Comparison of ENCODE assay signal across 8 cellular contexts in genomic region chr3:75435779-75436376, GRCh38.
DNase-seq lines count a peak whose midpoint lies in the region; ATAC-seq and TF ChIP-seq lines count a peak whose summit lies in the region.
"Not testable (repeated sequence)": the region's sequence is repeated elsewhere in the genome, so short reads cannot be mapped to it uniquely, and the experiment has no call there.

No MANE protein-coding gene starts in this region.

- peaks cover 39% of the 10 kb centered on the region for H3K4me1 Mint-ChIP-seq in HFFc6 (ENCODE audit: low read depth)
- peaks cover 16% of the 10 kb centered on the region for H3K4me1 Mint-ChIP-seq in T-helper 1 cell treated with Interleukin-12 subunit alpha and Interleukin-12 subunit beta and Interleukin-4 antibody, amounts not matched to agents 30 μg/mL and 1 μg/mL, for 36 hours (ENCODE audit: low read depth)
- H3K4me1 Mint-ChIP-seq in natural killer cell treated with Interleukin-12 subunit alpha and Interleukin-12 subunit beta and Interleukin-15 and Interleukin-18, amount 100 ng/mL, for 72 hours (ENCODE audit: low read depth in 2 of 2): peaks cover 15% of the 10 kb centered on the region in 2 donors

- H3K36me3 ChIP-seq in thymus (ENCODE audit: control insufficient read depth, insufficient read depth): not testable (repeated sequence)

- H3K27ac Mint-ChIP-seq in HFFc6: peak overlapping the region; percentile 99; the same call in 1 of the 2 replicates
- peak overlapping the region; percentile 76 for H3K27ac Mint-ChIP-seq in T-helper 1 cell treated with Interleukin-12 subunit alpha and Interleukin-12 subunit beta and Interleukin-4 antibody, amounts not matched to agents 30 μg/mL and 1 μg/mL, for 36 hours
- H3K27ac Mint-ChIP-seq in natural killer cell treated with Interleukin-12 subunit alpha and Interleukin-12 subunit beta and Interleukin-15 and Interleukin-18, amount 100 ng/mL, for 72 hours: not testable (repeated sequence)

- peak overlapping the region; percentile 93 for H3K4me3 Mint-ChIP-seq in HFFc6
- peak overlapping the region; percentile 99 for H3K4me3 Mint-ChIP-seq in T-helper 1 cell treated with Interleukin-12 subunit alpha and Interleukin-12 subunit beta and Interleukin-4 antibody, amounts not matched to agents 30 μg/mL and 1 μg/mL, for 36 hours
- peak overlapping the region; percentile 89 for H3K4me3 Mint-ChIP-seq in natural killer cell treated with Interleukin-12 subunit alpha and Interleukin-12 subunit beta and Interleukin-15 and Interleukin-18, amount 100 ng/mL, for 72 hours

- TF ChIP-seq CTCF in HFFc6 (IDR thresholded peaks at IDR 0.05): not testable (repeated sequence)

- H3K9me3 ChIP-seq in right cardiac atrium (ENCODE audit: control insufficient read depth, low read length); thymus (ENCODE audit: control insufficient read depth): not testable (repeated sequence)

- DNase-seq in D341Med (ENCODE audit: low spot score) (peak; percentile 68), NCI-H2171 treated with DMSO at 0.1 percent for 48 hours (lab: John Stamatoyannopoulos, UW) (peak; percentile 81), T47D (ENCODE audit: low read depth in 1 of 2, low spot score in 1 of 2) (peak; percentile 33 to 91)
- not testable (repeated sequence) for DNase-seq in HFFc6; right cardiac atrium; natural killer cell treated with Interleukin-12 subunit alpha and Interleukin-12 subunit beta and Interleukin-15 and Interleukin-18, amount 100 ng/mL, for 72 hours (ENCODE audit: low spot score)

- not testable (repeated sequence) for H3K27me3 Mint-ChIP-seq in HFFc6 (ENCODE audit: insufficient read depth); T-helper 1 cell treated with Interleukin-12 subunit alpha and Interleukin-12 subunit beta and Interleukin-4 antibody, amounts not matched to agents 30 μg/mL and 1 μg/mL, for 36 hours (ENCODE audit: low read depth); natural killer cell treated with Interleukin-12 subunit alpha and Interleukin-12 subunit beta and Interleukin-15 and Interleukin-18, amount 100 ng/mL, for 72 hours

- H3K27ac ChIP-seq in right cardiac atrium (ENCODE audit: low read length): peak overlapping the region; percentile 87
- not testable (repeated sequence) for H3K27ac ChIP-seq in thymus (ENCODE audit: low read depth)

- peak overlapping the region; percentile 76 for H3K4me3 ChIP-seq in right cardiac atrium (ENCODE audit: low read length)
- peak overlapping the region; percentile 58 for H3K4me3 ChIP-seq in thymus (ENCODE audit: low read length)

- in situ Hi-C loops in T47D (cut with HindIII; ENCODE audit: low pct_unique_long_range_greater_than_20kb, low sequenced_read_pairs): not testable (repeated sequence)

- WGBS in right cardiac atrium: 2% methylated on average over 38 of the region's 38 CpGs
- 3% methylated on average over 37 of the region's 38 CpGs for WGBS in thymus

- H3K4me1 ChIP-seq in right cardiac atrium (ENCODE audit: control insufficient read depth, insufficient read depth, low read length); thymus (ENCODE audit: control insufficient read depth, insufficient read depth, low read length): not testable (repeated sequence)

- intact Hi-C loops in right cardiac atrium (cut with DNase I): not testable (repeated sequence)

- H3K9me3 Mint-ChIP-seq in HFFc6; T-helper 1 cell treated with Interleukin-12 subunit alpha and Interleukin-12 subunit beta and Interleukin-4 antibody, amounts not matched to agents 30 μg/mL and 1 μg/mL, for 36 hours; natural killer cell treated with Interleukin-12 subunit alpha and Interleukin-12 subunit beta and Interleukin-15 and Interleukin-18, amount 100 ng/mL, for 72 hours: not testable (repeated sequence)

- ATAC-seq in right cardiac atrium; natural killer cell treated with Interleukin-12 subunit alpha and Interleukin-12 subunit beta and Interleukin-15 and Interleukin-18, amount 100 ng/mL, for 72 hours: not testable (repeated sequence)

- peaks cover 14% of the 10 kb centered on the region; the same call in 1 of the 2 replicates for H3K36me3 Mint-ChIP-seq in HFFc6 (ENCODE audit: low read depth)
- H3K36me3 Mint-ChIP-seq in T-helper 1 cell treated with Interleukin-12 subunit alpha and Interleukin-12 subunit beta and Interleukin-4 antibody, amounts not matched to agents 30 μg/mL and 1 μg/mL, for 36 hours (ENCODE audit: low read depth); natural killer cell treated with Interleukin-12 subunit alpha and Interleukin-12 subunit beta and Interleukin-15 and Interleukin-18, amount 100 ng/mL, for 72 hours: not testable (repeated sequence)

- H3K27me3 ChIP-seq in right cardiac atrium (ENCODE audit: control insufficient read depth, insufficient read depth); thymus (ENCODE audit: control insufficient read depth, insufficient read depth): not testable (repeated sequence)
